In genomic region chr4:128161138-128161537, GRCh38 we compare ENCODE assay signal across 16 cellular contexts.
"Had no signal": no experiment of that assay in that cellular context is flagged by ENCODE, and none has a peak within 500 bp of the region (broad histone marks: within the 10 kb centered on the region; RNA-seq: fewer than 3 reads in every experiment).

No MANE protein-coding gene starts in this region.

- H3K27me3 ChIP-seq: ascending aorta, esophagus muscularis mucosa, hepatocyte, suprapubic skin had no signal

- H3K79me2 ChIP-seq: hepatocyte had no signal

- FAIRE-seq: bronchial epithelial cell had no signal

- H3K27me3 Mint-ChIP-seq: activated naive CD8-positive, alpha-beta T cell treated with anti-CD3 and anti-CD28 coated beads, Interleukin-2, amount 50 U/mL, for 24 hours; activated T-helper 17 cell treated with anti-CD3 and anti-CD28 coated beads, Interleukin-2, amount 50 U/mL, for 72 hours; type B pancreatic cell had no signal

- H3K4me1 Mint-ChIP-seq: activated naive CD8-positive, alpha-beta T cell treated with anti-CD3 and anti-CD28 coated beads, Interleukin-2, amount 50 U/mL, for 24 hours; activated T-helper 17 cell treated with anti-CD3 and anti-CD28 coated beads, Interleukin-2, amount 50 U/mL, for 72 hours; mesothelial cell of epicardium; nephron progenitor cell had no signal

- H3K4me3 ChIP-seq: ascending aorta, esophagus muscularis mucosa, hepatocyte, lower lobe of right lung, suprapubic skin had no signal

- H3K9me3 Mint-ChIP-seq: activated naive CD8-positive, alpha-beta T cell treated with anti-CD3 and anti-CD28 coated beads, Interleukin-2, amount 50 U/mL, for 24 hours; type B pancreatic cell had no signal

- H3K4me1 ChIP-seq: esophagus muscularis mucosa, lower lobe of right lung, suprapubic skin had no signal

- DNase-seq: activated CD4-positive, alpha-beta T cell treated with anti-CD3 and anti-CD28 coated beads, Interleukin-2, amount 50 U/mL, for 4 hours; activated CD4-positive, CD25-positive, alpha-beta regulatory T cell treated with anti-CD3 and anti-CD28 coated beads, Interleukin-2, amount 50 U/mL, for 72 hours; activated naive CD4-positive, alpha-beta T cell treated with anti-CD3 and anti-CD28 coated beads for 36 hours; activated naive CD8-positive, alpha-beta T cell treated with anti-CD3 and anti-CD28 coated beads, Interleukin-2, amount 50 U/mL, for 24 hours; lower lobe of right lung; nephron progenitor cell; stimulated activated naive CD8-positive, alpha-beta T cell treated with anti-CD3 and anti-CD28 coated beads, Interleukin-15, Interleukin-2, amounts not matched to agents 100 U/mL and 50 U/mL, for 24 hours had no signal

- H3K36me3 ChIP-seq: ascending aorta, lower lobe of right lung, suprapubic skin had no signal

- H2AFZ ChIP-seq: hepatocyte had no signal

- H3K27ac ChIP-seq: ascending aorta, esophagus muscularis mucosa, hepatocyte, lower lobe of right lung, suprapubic skin had no signal

- H3K4me3 Mint-ChIP-seq: activated naive CD4-positive, alpha-beta T cell treated with anti-CD3 and anti-CD28 coated beads for 36 hours; activated naive CD8-positive, alpha-beta T cell treated with anti-CD3 and anti-CD28 coated beads, Interleukin-2, amount 50 U/mL, for 24 hours; activated T-helper 17 cell treated with anti-CD3 and anti-CD28 coated beads, Interleukin-2, amount 50 U/mL, for 72 hours; mesothelial cell of epicardium; nephron progenitor cell; type B pancreatic cell had no signal

- H3K27ac Mint-ChIP-seq: activated naive CD4-positive, alpha-beta T cell treated with anti-CD3 and anti-CD28 coated beads for 36 hours; activated naive CD8-positive, alpha-beta T cell treated with anti-CD3 and anti-CD28 coated beads, Interleukin-2, amount 50 U/mL, for 24 hours; activated T-helper 17 cell treated with anti-CD3 and anti-CD28 coated beads, Interleukin-2, amount 50 U/mL, for 72 hours; mesothelial cell of epicardium; nephron progenitor cell; type B pancreatic cell had no signal

- ATAC-seq: activated naive CD8-positive, alpha-beta T cell treated with anti-CD3 and anti-CD28 coated beads, Interleukin-2, amount 50 U/mL, for 24 hours; activated T-helper 17 cell treated with anti-CD3 and anti-CD28 coated beads, Interleukin-2, amount 50 U/mL, for 72 hours; lower lobe of right lung; sciatic nerve; stimulated activated naive CD8-positive, alpha-beta T cell treated with anti-CD3 and anti-CD28 coated beads, Interleukin-15, Interleukin-2, amounts not matched to agents 100 U/mL and 50 U/mL, for 24 hours had no signal

- H3K9me3 ChIP-seq: ascending aorta, esophagus muscularis mucosa, lower lobe of right lung, suprapubic skin had no signal

- H3K4me2 ChIP-seq: hepatocyte had no signal
